ENCODE assay signal across 1 cellular context in the genomic region with DNA sequence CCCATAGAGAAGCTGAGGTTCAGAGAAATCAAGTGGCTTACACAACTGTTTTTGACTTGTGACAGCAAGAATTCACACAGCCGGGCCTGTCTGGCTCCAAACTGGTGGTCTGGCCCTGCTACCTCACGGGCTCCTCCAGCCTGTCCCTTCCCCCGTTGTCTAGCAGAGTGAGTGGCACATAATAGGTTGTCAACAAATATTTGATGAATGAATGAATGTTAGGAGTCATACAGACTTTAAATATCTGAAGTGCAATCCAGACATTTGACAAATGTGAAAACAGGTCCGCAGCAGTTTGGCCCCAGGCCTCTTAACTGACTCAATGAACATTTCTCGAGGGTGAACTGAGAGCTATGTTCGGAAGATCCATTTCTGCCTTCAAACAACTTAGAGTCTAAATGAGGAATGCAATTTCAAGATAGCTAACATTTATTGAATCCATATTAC.
TF ChIP-seq lines count a peak whose summit lies in the region.

No MANE protein-coding gene starts in this region.

TF ChIP-seq in K562, 482 proteins besides CTCF, POLR2A, EP300 and RAD21:
- no peak for TF ChIP-seq ZFX (CRISPR knock-in tag; IDR thresholded peaks at IDR 0.05)
- TF ChIP-seq CHD4 (IDR thresholded peaks at IDR 0.05; ENCODE audit: insufficient read depth, insufficient replicate concordance, low read depth, low read length, poor library complexity, severe bottlenecking), result no peak
- TF ChIP-seq, protein P1, sequence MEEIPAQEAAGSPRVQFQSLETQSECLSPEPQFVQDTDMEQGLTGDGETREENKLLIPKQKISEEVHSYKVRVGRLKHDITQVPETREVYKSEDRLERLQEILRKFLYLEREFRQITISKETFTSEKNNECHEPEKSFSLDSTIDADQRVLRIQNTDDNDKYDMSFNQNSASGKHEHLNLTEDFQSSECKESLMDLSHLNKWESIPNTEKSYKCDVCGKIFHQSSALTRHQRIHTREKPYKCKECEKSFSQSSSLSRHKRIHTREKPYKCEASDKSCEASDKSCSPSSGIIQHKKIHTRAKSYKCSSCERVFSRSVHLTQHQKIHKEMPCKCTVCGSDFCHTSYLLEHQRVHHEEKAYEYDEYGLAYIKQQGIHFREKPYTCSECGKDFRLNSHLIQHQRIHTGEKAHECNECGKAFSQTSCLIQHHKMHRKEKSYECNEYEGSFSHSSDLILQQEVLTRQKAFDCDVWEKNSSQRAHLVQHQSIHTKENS (CRISPR knock-in tag; IDR thresholded peaks at IDR 0.05), result no peak
- no peak for TF ChIP-seq CTBP1 (IDR thresholded peaks at IDR 0.05; ENCODE audit: borderline replicate concordance)
- TF ChIP-seq, protein P2, sequence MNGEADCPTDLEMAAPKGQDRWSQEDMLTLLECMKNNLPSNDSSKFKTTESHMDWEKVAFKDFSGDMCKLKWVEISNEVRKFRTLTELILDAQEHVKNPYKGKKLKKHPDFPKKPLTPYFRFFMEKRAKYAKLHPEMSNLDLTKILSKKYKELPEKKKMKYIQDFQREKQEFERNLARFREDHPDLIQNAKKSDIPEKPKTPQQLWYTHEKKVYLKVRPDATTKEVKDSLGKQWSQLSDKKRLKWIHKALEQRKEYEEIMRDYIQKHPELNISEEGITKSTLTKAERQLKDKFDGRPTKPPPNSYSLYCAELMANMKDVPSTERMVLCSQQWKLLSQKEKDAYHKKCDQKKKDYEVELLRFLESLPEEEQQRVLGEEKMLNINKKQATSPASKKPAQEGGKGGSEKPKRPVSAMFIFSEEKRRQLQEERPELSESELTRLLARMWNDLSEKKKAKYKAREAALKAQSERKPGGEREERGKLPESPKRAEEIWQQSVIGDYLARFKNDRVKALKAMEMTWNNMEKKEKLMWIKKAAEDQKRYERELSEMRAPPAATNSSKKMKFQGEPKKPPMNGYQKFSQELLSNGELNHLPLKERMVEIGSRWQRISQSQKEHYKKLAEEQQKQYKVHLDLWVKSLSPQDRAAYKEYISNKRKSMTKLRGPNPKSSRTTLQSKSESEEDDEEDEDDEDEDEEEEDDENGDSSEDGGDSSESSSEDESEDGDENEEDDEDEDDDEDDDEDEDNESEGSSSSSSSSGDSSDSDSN (IDR thresholded peaks at IDR 0.05; ENCODE audit: borderline replicate concordance in 1 of 2, low read depth in 2 of 2, low read length in 2 of 2), result no peak
- no peak for TF ChIP-seq NCOA6 (IDR thresholded peaks at IDR 0.05)
- no peak for TF ChIP-seq SREBF2 (CRISPR knock-in tag; IDR thresholded peaks at IDR 0.05)
- TF ChIP-seq, protein P3, sequence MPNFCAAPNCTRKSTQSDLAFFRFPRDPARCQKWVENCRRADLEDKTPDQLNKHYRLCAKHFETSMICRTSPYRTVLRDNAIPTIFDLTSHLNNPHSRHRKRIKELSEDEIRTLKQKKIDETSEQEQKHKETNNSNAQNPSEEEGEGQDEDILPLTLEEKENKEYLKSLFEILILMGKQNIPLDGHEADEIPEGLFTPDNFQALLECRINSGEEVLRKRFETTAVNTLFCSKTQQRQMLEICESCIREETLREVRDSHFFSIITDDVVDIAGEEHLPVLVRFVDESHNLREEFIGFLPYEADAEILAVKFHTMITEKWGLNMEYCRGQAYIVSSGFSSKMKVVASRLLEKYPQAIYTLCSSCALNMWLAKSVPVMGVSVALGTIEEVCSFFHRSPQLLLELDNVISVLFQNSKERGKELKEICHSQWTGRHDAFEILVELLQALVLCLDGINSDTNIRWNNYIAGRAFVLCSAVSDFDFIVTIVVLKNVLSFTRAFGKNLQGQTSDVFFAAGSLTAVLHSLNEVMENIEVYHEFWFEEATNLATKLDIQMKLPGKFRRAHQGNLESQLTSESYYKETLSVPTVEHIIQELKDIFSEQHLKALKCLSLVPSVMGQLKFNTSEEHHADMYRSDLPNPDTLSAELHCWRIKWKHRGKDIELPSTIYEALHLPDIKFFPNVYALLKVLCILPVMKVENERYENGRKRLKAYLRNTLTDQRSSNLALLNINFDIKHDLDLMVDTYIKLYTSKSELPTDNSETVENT (CRISPR knock-in tag; IDR thresholded peaks at IDR 0.05), result no peak
- TF ChIP-seq, protein P4, sequence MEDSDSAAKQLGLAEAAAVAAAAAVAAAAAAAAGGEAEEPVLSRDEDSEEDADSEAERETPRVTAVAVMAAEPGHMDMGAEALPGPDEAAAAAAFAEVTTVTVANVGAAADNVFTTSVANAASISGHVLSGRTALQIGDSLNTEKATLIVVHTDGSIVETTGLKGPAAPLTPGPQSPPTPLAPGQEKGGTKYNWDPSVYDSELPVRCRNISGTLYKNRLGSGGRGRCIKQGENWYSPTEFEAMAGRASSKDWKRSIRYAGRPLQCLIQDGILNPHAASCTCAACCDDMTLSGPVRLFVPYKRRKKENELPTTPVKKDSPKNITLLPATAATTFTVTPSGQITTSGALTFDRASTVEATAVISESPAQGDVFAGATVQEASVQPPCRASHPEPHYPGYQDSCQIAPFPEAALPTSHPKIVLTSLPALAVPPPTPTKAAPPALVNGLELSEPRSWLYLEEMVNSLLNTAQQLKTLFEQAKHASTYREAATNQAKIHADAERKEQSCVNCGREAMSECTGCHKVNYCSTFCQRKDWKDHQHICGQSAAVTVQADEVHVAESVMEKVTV (CRISPR knock-in tag; IDR thresholded peaks at IDR 0.05), result no peak
- TF ChIP-seq, protein P5, sequence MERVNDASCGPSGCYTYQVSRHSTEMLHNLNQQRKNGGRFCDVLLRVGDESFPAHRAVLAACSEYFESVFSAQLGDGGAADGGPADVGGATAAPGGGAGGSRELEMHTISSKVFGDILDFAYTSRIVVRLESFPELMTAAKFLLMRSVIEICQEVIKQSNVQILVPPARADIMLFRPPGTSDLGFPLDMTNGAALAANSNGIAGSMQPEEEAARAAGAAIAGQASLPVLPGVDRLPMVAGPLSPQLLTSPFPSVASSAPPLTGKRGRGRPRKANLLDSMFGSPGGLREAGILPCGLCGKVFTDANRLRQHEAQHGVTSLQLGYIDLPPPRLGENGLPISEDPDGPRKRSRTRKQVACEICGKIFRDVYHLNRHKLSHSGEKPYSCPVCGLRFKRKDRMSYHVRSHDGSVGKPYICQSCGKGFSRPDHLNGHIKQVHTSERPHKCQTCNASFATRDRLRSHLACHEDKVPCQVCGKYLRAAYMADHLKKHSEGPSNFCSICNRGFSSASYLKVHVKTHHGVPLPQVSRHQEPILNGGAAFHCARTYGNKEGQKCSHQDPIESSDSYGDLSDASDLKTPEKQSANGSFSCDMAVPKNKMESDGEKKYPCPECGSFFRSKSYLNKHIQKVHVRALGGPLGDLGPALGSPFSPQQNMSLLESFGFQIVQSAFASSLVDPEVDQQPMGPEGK (CRISPR knock-in tag; IDR thresholded peaks at IDR 0.05; ENCODE audit: borderline replicate concordance), result no peak
- TF ChIP-seq, protein P6, sequence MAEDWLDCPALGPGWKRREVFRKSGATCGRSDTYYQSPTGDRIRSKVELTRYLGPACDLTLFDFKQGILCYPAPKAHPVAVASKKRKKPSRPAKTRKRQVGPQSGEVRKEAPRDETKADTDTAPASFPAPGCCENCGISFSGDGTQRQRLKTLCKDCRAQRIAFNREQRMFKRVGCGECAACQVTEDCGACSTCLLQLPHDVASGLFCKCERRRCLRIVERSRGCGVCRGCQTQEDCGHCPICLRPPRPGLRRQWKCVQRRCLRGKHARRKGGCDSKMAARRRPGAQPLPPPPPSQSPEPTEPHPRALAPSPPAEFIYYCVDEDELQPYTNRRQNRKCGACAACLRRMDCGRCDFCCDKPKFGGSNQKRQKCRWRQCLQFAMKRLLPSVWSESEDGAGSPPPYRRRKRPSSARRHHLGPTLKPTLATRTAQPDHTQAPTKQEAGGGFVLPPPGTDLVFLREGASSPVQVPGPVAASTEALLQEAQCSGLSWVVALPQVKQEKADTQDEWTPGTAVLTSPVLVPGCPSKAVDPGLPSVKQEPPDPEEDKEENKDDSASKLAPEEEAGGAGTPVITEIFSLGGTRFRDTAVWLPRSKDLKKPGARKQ (CRISPR knock-in tag; IDR thresholded peaks at IDR 0.05), result no peak
- no peak for TF ChIP-seq TCF7L2 (IDR thresholded peaks at IDR 0.05; ENCODE audit: low read depth, low read length)
